ENCODE assay signal across 8 cellular contexts in genomic region chr19:8513687-8514504, GRCh38. TPM values are rescaled to one million over a fixed set of nuclear protein-coding genes. Genes with fewer than 3 reads are reported as not detected.
DNase-seq lines count a peak whose midpoint lies in the region; ATAC-seq, FAIRE-seq and TF ChIP-seq lines count a peak whose summit lies in the region.

A gene with protein sequence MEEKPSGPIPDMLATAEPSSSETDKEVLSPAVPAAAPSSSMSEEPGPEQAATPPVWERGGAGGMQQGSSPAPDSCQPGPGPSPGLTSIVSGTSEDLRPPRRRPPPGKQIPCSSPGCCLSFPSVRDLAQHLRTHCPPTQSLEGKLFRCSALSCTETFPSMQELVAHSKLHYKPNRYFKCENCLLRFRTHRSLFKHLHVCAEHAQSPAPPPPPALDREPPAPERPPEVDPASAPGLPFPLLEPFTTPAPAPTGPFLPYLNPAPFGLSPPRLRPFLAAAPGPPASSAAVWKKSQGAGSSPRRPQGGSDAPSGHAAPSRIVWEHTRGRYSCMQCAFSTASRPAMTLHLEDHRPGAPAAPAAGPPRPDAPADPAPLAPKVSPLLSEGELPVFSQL (minus strand): TSS chr19:8514167. CDS start chr19:8514046, 121 bp downstream.

- peak within 1 kb of the TSS; percentile 100 for H3K27ac Mint-ChIP-seq in CD4-positive, alpha-beta T cell

- H3K4me3 Mint-ChIP-seq in CD4-positive, alpha-beta T cell = peak within 1 kb of the TSS; percentile 91

- no peak within 1 kb of the TSS for H2AFZ ChIP-seq in HepG2 (ENCODE audit: low read length)

- TSS peak; percentile 82 for BruUV-seq in HepG2 (replicated peaks; lab: Mats Ljungman, UMichigan)

- peaks cover 35% of the 10 kb centered on the region for H3K36me3 Mint-ChIP-seq in CD4-positive, alpha-beta T cell (ENCODE audit: low read depth)

- peaks cover 61% of the 10 kb centered on the region for H3K4me1 Mint-ChIP-seq in CD4-positive, alpha-beta T cell (ENCODE audit: low read depth)

- POLR2A ChIA-PET in CD4-positive, alpha-beta T cell (lab: Charles Lee) = interaction anchor here (0.6 to 8.6 kb wide), 28 partner anchors 8 to 1165 kb away, joined by 3 to 185 read pairs (median 8); partner anchors contain the start of genes ARHGEF18, HNRNPM, KANK3 and MARCHF2
- POLR2A ChIA-PET in HepG2 (lab: Yijun Ruan, JAX) = interaction anchor here (0.6 to 4.0 kb wide), 33 partner anchors 9 to 565 kb away, joined by 3 to 125 read pairs (median 4); partner anchors contain the start of genes HNRNPM, MARCHF2, NDUFA7 and NFILZ

- no peaks in the 10 kb centered on the region for H3K9me3 Mint-ChIP-seq in CD4-positive, alpha-beta T cell

- WGBS in HepG2 (ENCODE audit: low lambda C conversion rate) = 3% methylated on average over 16 of the region's 70 CpGs

- FAIRE-seq in HepG2 (lab: Jason Lieb, UNC) = peak; percentile 56

- TF ChIP-seq POLR2A in HepG2 (IDR thresholded peaks at IDR 0.05; ENCODE audit: insufficient read depth in 1 of 2, low read depth in 2 of 2, low read length in 2 of 2) = peak; percentile 90 to 98

- H3K36me3 ChIP-seq in HepG2 (replicated peaks in 1 of 2; ENCODE audit: control insufficient read depth in 1 of 2, insufficient read depth in 2 of 2, low read length in 2 of 2) = no peaks in the 10 kb centered on the region

- peak within 1 kb of the TSS; percentile 96 for H3K9ac ChIP-seq in HepG2 (ENCODE audit: insufficient read depth, low read depth, low read length)

- H3K4me2 ChIP-seq in HepG2 (ENCODE audit: low read depth, low read length) = peak within 1 kb of the TSS; percentile 99

- peaks cover 42% of the 10 kb centered on the region for H3K4me1 ChIP-seq in HepG2 (ENCODE audit: insufficient read depth, low read length)

- no peaks in the 10 kb centered on the region for H3K27me3 ChIP-seq in CD4-positive, alpha-beta T cell (ENCODE audit: control insufficient read depth, insufficient read depth, low read length)
- H3K27me3 ChIP-seq in HepG2 (ENCODE audit: control insufficient read depth in 1 of 2, insufficient read depth in 2 of 2, low read length in 2 of 2) = 0 out of 5 replicates have a peak, but pooled peaks cover 0 to 2% of the 10 kb centered on the region in 2 experiments

- no peaks in the 10 kb centered on the region for H4K20me1 ChIP-seq in HepG2 (ENCODE audit: insufficient read depth, low read length)

- peak; percentile 68 for ATAC-seq in CD4-positive, alpha-beta T cell (ENCODE audit: poor library complexity)
- ATAC-seq in GM19452 (IDR thresholded peaks at IDR 0.05; ENCODE audit: unreplicated experiment) (peak; percentile 92), HepG2 (peak; percentile 87)

- peak; percentile 91 to 99 (median 97) for DNase-seq in CD4-positive, alpha-beta T cell
- DNase-seq in HK-2 (ENCODE audit: unreplicated experiment) (peak; percentile 97), NCI-H82 treated with DMSO at 0.1 percent for 48 hours (lab: John Stamatoyannopoulos, UW; ENCODE audit: unreplicated experiment) (peak; percentile 92), dermis blood vessel endothelial cell (peak; percentile 94), HepG2 (ENCODE audit: low spot score) (peak; percentile 83)
- DNase-seq in activated CD4-positive, alpha-beta T cell treated with anti-CD3 and anti-CD28 coated beads, Interleukin-2, amount 50 U/mL, for 48 hours = peak; percentile 97 to 99
- peak; percentile 97 to 98 for DNase-seq in stimulated activated CD4-positive, alpha-beta T cell treated with anti-CD3 and anti-CD28 coated beads, Interleukin-2, amount 100 ng/mL, for 48 hours

- CTCF ChIA-PET in CD4-positive, alpha-beta T cell (lab: Charles Lee) = interaction anchor here (1.5 to 5.5 kb wide), 2 partner anchors 66 to 101 kb away, joined by 4 to 41 read pairs; partner anchors contain the start of gene MARCHF2
- CTCF ChIA-PET in HepG2 (lab: Yijun Ruan, JAX; ENCODE audit: low intra/inter-chr PET ratio, low total read pairs) = no interaction called here

- H3K9me3 ChIP-seq in CD4-positive, alpha-beta T cell (ENCODE audit: control insufficient read depth, low read length) = no peaks in the 10 kb centered on the region
- H3K9me3 ChIP-seq in HepG2 (ENCODE audit: low read length) = no peaks in the 10 kb centered on the region

- H3K27ac ChIP-seq in CD4-positive, alpha-beta T cell (ENCODE audit: low read depth, low read length) = peak within 1 kb of the TSS; percentile 97
- peak within 1 kb of the TSS; percentile 94 for H3K27ac ChIP-seq in HepG2 (ENCODE audit: extremely low read length, insufficient read depth, low read length)

- no peaks in the 10 kb centered on the region for H3K27me3 Mint-ChIP-seq in CD4-positive, alpha-beta T cell

- intact Hi-C loops in CD4-positive, alpha-beta T cell (cut with DNase I, micrococcal nuclease) = loop anchor here (1.0 to 2.0 kb wide), 2 partner anchors 65 to 70 kb away; partner anchors contain the start of gene HNRNPM (in 1 of the 2)
- intact Hi-C loops in HepG2 (cut with micrococcal nuclease; ENCODE audit: unreplicated experiment) = no loop called here

- no peaks in the 10 kb centered on the region for H3K79me2 ChIP-seq in HepG2 (ENCODE audit: insufficient read depth, low read length)

- no peak for TF ChIP-seq CTCF in CD4-positive, alpha-beta T cell (IDR thresholded peaks at IDR 0.05)
- no peak for TF ChIP-seq CTCF in HepG2 (CRISPR knock-in tag; IDR thresholded peaks at IDR 0.05)

- TF ChIP-seq RAD21 in HepG2 (CRISPR knock-in tag; IDR thresholded peaks at IDR 0.05) = peak; percentile 67

- H3K4me3 ChIP-seq in HepG2 (replicated peaks in 1 of 3; ENCODE audit: insufficient read depth in 1 of 3, low read depth in 2 of 3, low read length in 3 of 3) = peak within 1 kb of the TSS; percentile 89 to 95 (median 90)

- TF ChIP-seq EP300 in HepG2 (IDR thresholded peaks at IDR 0.05; ENCODE audit: low read depth in 2 of 2, low read length in 2 of 2) (no peak), HepG2 (CRISPR knock-in tag; IDR thresholded peaks at IDR 0.05; ENCODE audit: borderline replicate concordance) (no peak)

- in situ Hi-C loops in HepG2 (cut with HindIII; ENCODE audit: extremely low pct_ligation_motif_present, low pct_unique_long_range_greater_than_20kb) = no loop called here

TF ChIP-seq in HepG2, 621 proteins besides CTCF, POLR2A, EP300 and RAD21 (continues in another document):
- TF ChIP-seq BRCA1 (CRISPR knock-in tag; IDR thresholded peaks at IDR 0.05) = 0 out of 2 replicates have a peak, but pooled peaks have one; percentile 13
- TF ChIP-seq ZFY (CRISPR knock-in tag; IDR thresholded peaks at IDR 0.05) = peak; percentile 88
- TF ChIP-seq ZNF891 (CRISPR knock-in tag; IDR thresholded peaks at IDR 0.05) = no peak
- peak; percentile 95 for TF ChIP-seq SP4 (CRISPR knock-in tag; IDR thresholded peaks at IDR 0.05)
- TF ChIP-seq, protein P1, sequence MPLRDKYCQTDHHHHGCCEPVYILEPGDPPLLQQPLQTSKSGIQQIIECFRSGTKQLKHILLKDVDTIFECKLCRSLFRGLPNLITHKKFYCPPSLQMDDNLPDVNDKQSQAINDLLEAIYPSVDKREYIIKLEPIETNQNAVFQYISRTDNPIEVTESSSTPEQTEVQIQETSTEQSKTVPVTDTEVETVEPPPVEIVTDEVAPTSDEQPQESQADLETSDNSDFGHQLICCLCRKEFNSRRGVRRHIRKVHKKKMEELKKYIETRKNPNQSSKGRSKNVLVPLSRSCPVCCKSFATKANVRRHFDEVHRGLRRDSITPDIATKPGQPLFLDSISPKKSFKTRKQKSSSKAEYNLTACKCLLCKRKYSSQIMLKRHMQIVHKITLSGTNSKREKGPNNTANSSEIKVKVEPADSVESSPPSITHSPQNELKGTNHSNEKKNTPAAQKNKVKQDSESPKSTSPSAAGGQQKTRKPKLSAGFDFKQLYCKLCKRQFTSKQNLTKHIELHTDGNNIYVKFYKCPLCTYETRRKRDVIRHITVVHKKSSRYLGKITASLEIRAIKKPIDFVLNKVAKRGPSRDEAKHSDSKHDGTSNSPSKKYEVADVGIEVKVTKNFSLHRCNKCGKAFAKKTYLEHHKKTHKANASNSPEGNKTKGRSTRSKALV (CRISPR knock-in tag; IDR thresholded peaks at IDR 0.05) = no peak
- no peak for TF ChIP-seq ZNF790 (CRISPR knock-in tag; IDR thresholded peaks at IDR 0.05; ENCODE audit: borderline replicate concordance)
- no peak for TF ChIP-seq TEAD2 (CRISPR knock-in tag; IDR thresholded peaks at IDR 0.05)
- peak; percentile 57; the same call in 1 of the 2 replicates for TF ChIP-seq ETV5 (CRISPR knock-in tag; IDR thresholded peaks at IDR 0.05; ENCODE audit: borderline replicate concordance)
- TF ChIP-seq FOSL2 (CRISPR knock-in tag; IDR thresholded peaks at IDR 0.05) = peak; percentile 56
- no peak for TF ChIP-seq FLYWCH1 (CRISPR knock-in tag; IDR thresholded peaks at IDR 0.05)
- peak; percentile 82 for TF ChIP-seq GATAD1 (CRISPR knock-in tag; IDR thresholded peaks at IDR 0.05)
- peak; percentile 61; the same call in 1 of the 2 replicates for TF ChIP-seq ZFP82 (CRISPR knock-in tag; IDR thresholded peaks at IDR 0.05; ENCODE audit: borderline replicate concordance)
- TF ChIP-seq ZNF713 (CRISPR knock-in tag; IDR thresholded peaks at IDR 0.05) = no peak

RNA-seq across cellular contexts. Expression of the gene that starts here (rescaled TPM):
- total RNA-seq in CD4-positive, alpha-beta T cell = 10 to 100 TPM; 36.3 to 38.0 TPM
- total RNA-seq in dermis blood vessel endothelial cell (2.0 and 8.6 TPM in 2 replicates), HepG2 (2016; rRNA removed; fragmentation: Illumina TruSeq; extraction: Trizol) (1.4 and 2.5 TPM in 2 replicates)
- total RNA-seq in HepG2 (2016; cell fraction: cytosol; rRNA removed; fragmentation: Illumina TruSeq; extraction: Trizol; ENCODE audit: low read depth) = 2.2 and 2.4 TPM in 2 replicates
- 2.7 and 2.8 TPM in 2 replicates for total RNA-seq in HepG2 (2016; cell fraction: insoluble cytoplasmic fraction; rRNA removed; fragmentation: Illumina TruSeq; extraction: Trizol)
- total RNA-seq in HepG2 (2016; cell fraction: membrane; rRNA removed; fragmentation: Illumina TruSeq; extraction: Trizol) = 2.8 and 5.6 TPM in 2 replicates
- 3.3 and 3.4 TPM in 2 replicates for total RNA-seq in HepG2 (2016; cell fraction: nucleus; rRNA removed; fragmentation: Illumina TruSeq; extraction: Trizol)
- polyA plus RNA-seq in HepG2 (2011; rRNA removed) = 2.8 and 4.0 TPM in 2 replicates
- polyA plus RNA-seq in HepG2 (2011; cell fraction: cytosol; rRNA removed) = 1.9 and 2.9 TPM in 2 replicates
- 19.1 and 28.1 TPM in 2 replicates for polyA plus RNA-seq in HepG2 (2011; cell fraction: nucleus; rRNA removed)
- 5.5 and 7.5 TPM in 2 replicates for polyA plus RNA-seq in HepG2 (2012)
- 8.4 and 9.5 TPM in 2 replicates for polyA plus RNA-seq in HepG2 (2016; cell fraction: cytosol; fragmentation: Illumina TruSeq; extraction: Trizol; ENCODE audit: low read depth)
- 10.1 and 10.3 TPM in 2 replicates for polyA plus RNA-seq in HepG2 (2016; cell fraction: insoluble cytoplasmic fraction; fragmentation: Illumina TruSeq; extraction: Trizol; ENCODE audit: low read depth)
- polyA plus RNA-seq in HepG2 (2016; cell fraction: membrane; fragmentation: Illumina TruSeq; extraction: Trizol; ENCODE audit: low read depth) = 11.5 and 15.0 TPM in 2 replicates
- polyA plus RNA-seq in HepG2 (2016; cell fraction: nucleus; fragmentation: Illumina TruSeq; extraction: Trizol; ENCODE audit: insufficient read depth, low read depth) = 20.2 and 25.1 TPM in 2 replicates
- 2.0 and 7.2 TPM in 2 replicates for polyA minus RNA-seq in HepG2 (2011; rRNA and poly(A)+ RNA removed; ENCODE audit: low replicate concordance)
- polyA minus RNA-seq in HepG2 (2011; cell fraction: cytosol; rRNA and poly(A)+ RNA removed) = 3.4 and 7.1 TPM in 2 replicates
- 2.6 and 4.6 TPM in 2 replicates for polyA minus RNA-seq in HepG2 (2011; cell fraction: nucleus; rRNA and poly(A)+ RNA removed)

Comparison
In these comparisons a context has a peak if more than half of its experiments do, and no peak if none do; other contexts are left out.
1. Peak in every context shown above with its lines: DNase-seq, ATAC-seq, H3K4me3 ChIP-seq and H3K27ac ChIP-seq.